In genomic region chr13:23558675-23559536, GRCh38 we compare ENCODE assay signal across 8 cellular contexts. TPM values are rescaled to one million over a fixed set of nuclear protein-coding genes. Genes with fewer than 3 reads are reported as not detected.
DNase-seq lines count a peak whose midpoint lies in the region; ATAC-seq and FAIRE-seq lines count a peak whose summit lies in the region.

No MANE protein-coding gene starts in this region.

- no peaks in the 10 kb centered on the region for H3K79me1 ChIP-seq in neuronal stem cell (ENCODE audit: low read depth, low read length)

- no peaks in the 10 kb centered on the region for H3K27me3 ChIP-seq in neuronal stem cell (ENCODE audit: control insufficient read depth in 3 of 3, insufficient read depth in 3 of 3, low read depth in 1 of 3, low read length in 3 of 3)
- H3K27me3 ChIP-seq in small intestine (ENCODE audit: control insufficient read depth in 2 of 2, insufficient read depth in 2 of 2, low read length in 2 of 2), result no peaks in the 10 kb centered on the region

- H3K36me3 ChIP-seq in neuronal stem cell (replicated peaks in 1 of 2; ENCODE audit: control insufficient read depth in 2 of 2, insufficient read depth in 2 of 2, low read length in 2 of 2), result no peaks in the 10 kb centered on the region
- H3K36me3 ChIP-seq in small intestine (ENCODE audit: control insufficient read depth in 2 of 2, insufficient read depth in 2 of 2, low read length in 2 of 2), result no peaks in the 10 kb centered on the region

- H2AK5ac ChIP-seq in neuronal stem cell (ENCODE audit: low read depth, low read length), result no peak overlapping the region

- H2BK12ac ChIP-seq in neuronal stem cell (ENCODE audit: low read length), result no peak overlapping the region

- DNase-seq in stimulated activated CD4-positive, alpha-beta T cell treated with anti-CD3 and anti-CD28 coated beads, Interleukin-1b, Interleukin-23, amount 100 ng/mL, for 48 hours, result peak; percentile 11
- DNase-seq in stimulated activated CD4-positive, alpha-beta T cell treated with anti-CD3 and anti-CD28 coated beads, Interleukin-12 subunit alpha, Interleukin-12 subunit beta, amount 100 ng/mL, for 4 hours, result no peak
- DNase-seq in NOMO-1 treated with dmso at 0.1 percent for 144 hours (lab: John Stamatoyannopoulos, UW; ENCODE audit: unreplicated experiment) (peak; percentile 84), dermis blood vessel endothelial cell (peak; percentile 45), neuronal stem cell (ENCODE audit: low spot score) (no peak), small intestine (no peak)

- peak overlapping the region; percentile 68 for H2AFZ ChIP-seq in neuronal stem cell (ENCODE audit: low read length)

- no peak for ATAC-seq in HG02870 (IDR thresholded peaks at IDR 0.05; ENCODE audit: unreplicated experiment)
- no peak for ATAC-seq in HG03108 (IDR thresholded peaks at IDR 0.05; ENCODE audit: unreplicated experiment)

- H2BK15ac ChIP-seq in neuronal stem cell (ENCODE audit: low read length), result no peak overlapping the region

- H3K14ac ChIP-seq in neuronal stem cell (ENCODE audit: low read length), result no peak overlapping the region

- H2BK5ac ChIP-seq in neuronal stem cell (ENCODE audit: low read length), result no peak overlapping the region

- H3K9ac ChIP-seq in neuronal stem cell (ENCODE audit: low read depth, low read length, poor library complexity), result no peak overlapping the region

- no peak overlapping the region for H3K18ac ChIP-seq in neuronal stem cell (ENCODE audit: low read length)

- H4K91ac ChIP-seq in neuronal stem cell (ENCODE audit: low read depth, low read length, poor library complexity), result no peak overlapping the region

- no peak overlapping the region for H3K27ac ChIP-seq in neuronal stem cell (replicated peaks; ENCODE audit: low read length)
- H3K27ac ChIP-seq in small intestine (ENCODE audit: low read depth in 1 of 2, low read length in 1 of 2), result no peak overlapping the region

- H3K4ac ChIP-seq in neuronal stem cell (ENCODE audit: low read length), result no peak overlapping the region

- H3K4me2 ChIP-seq in neuronal stem cell (ENCODE audit: insufficient read depth, low read length, poor library complexity, severe bottlenecking), result no peak overlapping the region

- H3K9me3 ChIP-seq in neuronal stem cell (replicated peaks in 1 of 2; ENCODE audit: control insufficient read depth in 2 of 2, insufficient read depth in 1 of 2, low read depth in 1 of 2, low read length in 2 of 2) (peaks cover 0 to 5% of the 10 kb centered on the region in 2 donors), small intestine (ENCODE audit: control insufficient read depth, low read depth) (no peaks in the 10 kb centered on the region)

- no peak overlapping the region for H3K23ac ChIP-seq in neuronal stem cell (ENCODE audit: low read depth, low read length, poor library complexity)

- peaks cover 2 to 4% of the 10 kb centered on the region in 2 donors for H3K4me1 ChIP-seq in neuronal stem cell (ENCODE audit: control insufficient read depth in 2 of 2, insufficient read depth in 1 of 2, low read depth in 1 of 2, low read length in 2 of 2)
- no peaks in the 10 kb centered on the region for H3K4me1 ChIP-seq in small intestine (ENCODE audit: control insufficient read depth in 2 of 2, insufficient read depth in 1 of 2, low read depth in 1 of 2, low read length in 1 of 2)

- H2BK120ac ChIP-seq in neuronal stem cell (ENCODE audit: low read depth, low read length), result no peak overlapping the region

- H4K8ac ChIP-seq in neuronal stem cell (ENCODE audit: low read depth, low read length), result peak overlapping the region; percentile 21

- H3K4me3 ChIP-seq in neuronal stem cell (ENCODE audit: low read length in 2 of 2), result peak overlapping the region; percentile 3 to 27
- H3K4me3 ChIP-seq in small intestine (ENCODE audit: low read depth in 1 of 2, low read length in 2 of 2), result no peak overlapping the region

- no CpG with 5 or more reads among the region's 14 CpGs for WGBS in neuronal stem cell (ENCODE audit: extremely low coverage in 2 of 2, insufficient read length in 2 of 2, insufficient replicate concordance in 1 of 2), 2 donors
- WGBS in small intestine, 3 donors, result 42 to 50% (median 50%) methylated on average over 14 of the region's 14 CpGs

- no peak for FAIRE-seq in small intestine (lab: Jason Lieb, UNC)

RNA-seq across cellular contexts. Expression of gene TNFRSF19, which starts 11.3 kb away (rescaled TPM):
- total RNA-seq in dermis blood vessel endothelial cell, result 0.09 and 0.17 TPM in 2 replicates
- 0.92 TPM for polyA plus RNA-seq in neuronal stem cell (2013, experiment 1 of 2)
- 0.84 TPM for polyA plus RNA-seq in neuronal stem cell (2013, experiment 2 of 2)
- 1 to 10 TPM in 1 of 3 donors, not detected in 2; 1.4 TPM for polyA plus RNA-seq in small intestine

Comparison
In these comparisons a context has a peak if more than half of its experiments do, and no peak if none do; other contexts are left out.
1. DNase-seq: peak in stimulated activated CD4-positive, alpha-beta T cell treated with anti-CD3 and anti-CD28 coated beads, Interleukin-1b, Interleukin-23, amount 100 ng/mL, for 48 hours (single experiment), NOMO-1 treated with dmso at 0.1 percent for 144 hours (single experiment) and dermis blood vessel endothelial cell (single experiment); none in stimulated activated CD4-positive, alpha-beta T cell treated with anti-CD3 and anti-CD28 coated beads, Interleukin-12 subunit alpha, Interleukin-12 subunit beta, amount 100 ng/mL, for 4 hours (single experiment), neuronal stem cell (single experiment) and small intestine (single experiment).
2. H3K4me3 ChIP-seq: peak in neuronal stem cell (2 of 2); none in small intestine (0 of 2).